Comparison of ENCODE assay signal across 14 cellular contexts in genomic region chr9:96490534-96491078, GRCh38.
"Had no signal": no experiment of that assay in that cellular context is flagged by ENCODE, and none has a peak within 500 bp of the region (broad histone marks: within the 10 kb centered on the region; RNA-seq: fewer than 3 reads in every experiment).

No MANE protein-coding gene starts in this region.

- H3K9me3 ChIP-seq: transverse colon had no signal

- DNase-seq: activated CD4-positive, CD25-positive, alpha-beta regulatory T cell; activated gamma-delta T cell; activated T-cell treated with anti-CD3 and anti-CD28 coated beads, Interleukin-2, amount 50 U/mL, for 1 hour; central memory CD4-positive, alpha-beta T cell; dermis blood vessel endothelial cell; immature natural killer cell; left colon; retina; small intestine; transverse colon had no signal

- H3K36me3 ChIP-seq: transverse colon had no signal

- H3K27me3 ChIP-seq: transverse colon had no signal

- H2AFZ ChIP-seq: parathyroid adenoma had no signal

- H3K4me1 Mint-ChIP-seq: immature natural killer cell had no signal

- ATAC-seq: esophagus mucosa, left colon had no signal

- H3K27me3 Mint-ChIP-seq: activated CD4-positive, alpha-beta T cell treated with anti-CD3 and anti-CD28 coated beads, Interleukin-2, amount 10 ng/mL, durations not matched to agents 7 days and 5 days had no signal

- H3K4me3 ChIP-seq: transverse colon had no signal

- H3K4me3 Mint-ChIP-seq: activated CD4-positive, alpha-beta T cell treated with anti-CD3 and anti-CD28 coated beads, Interleukin-2, amount 10 ng/mL, durations not matched to agents 7 days and 5 days; immature natural killer cell; mesothelial cell of epicardium had no signal

- H3K27ac Mint-ChIP-seq: activated CD4-positive, alpha-beta T cell treated with anti-CD3 and anti-CD28 coated beads, Interleukin-2, amount 10 ng/mL, durations not matched to agents 7 days and 5 days; immature natural killer cell had no signal

- H3K9me3 Mint-ChIP-seq: activated CD4-positive, alpha-beta T cell treated with anti-CD3 and anti-CD28 coated beads, Interleukin-2, amount 10 ng/mL, durations not matched to agents 7 days and 5 days; immature natural killer cell; mesothelial cell of epicardium had no signal

- H3K9ac ChIP-seq: parathyroid adenoma had no signal

- H3K27ac ChIP-seq: parathyroid adenoma, transverse colon had no signal
